Comparison of ENCODE assay signal across 11 cellular contexts in the genomic region with DNA sequence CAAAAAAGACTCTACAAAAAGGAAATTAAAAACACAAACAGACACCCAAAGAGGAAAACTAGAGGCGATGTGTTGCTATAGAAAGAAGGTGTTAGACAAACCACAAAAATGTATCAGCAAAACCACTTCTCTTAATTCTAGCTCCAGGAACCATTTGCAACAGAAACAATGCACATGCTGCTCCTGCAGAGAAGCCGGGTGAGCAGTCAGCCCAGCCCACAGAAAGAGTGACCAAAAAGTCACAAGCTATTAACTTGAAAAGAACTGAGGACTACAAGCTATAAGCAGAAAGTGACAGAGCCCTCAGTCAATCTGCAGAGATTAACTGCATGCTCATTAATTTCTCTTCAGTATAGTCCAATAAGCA.
DNase-seq lines count a peak whose midpoint lies in the region; ATAC-seq lines count a peak whose summit lies in the region.
"Had no signal": no experiment of that assay in that cellular context is flagged by ENCODE, and none has a peak within 500 bp of the region (broad histone marks: within the 10 kb centered on the region; RNA-seq: fewer than 3 reads in every experiment).

No MANE protein-coding gene starts in this region.

- no peaks in the 10 kb centered on the region for H3K9me3 Mint-ChIP-seq in activated CD4-positive, alpha-beta memory T cell treated with anti-CD3 and anti-CD28 coated beads, Interleukin-2, amount 10 ng/mL, durations not matched to agents 7 days and 5 days
- H3K9me3 Mint-ChIP-seq: type B pancreatic cell had no signal

- peaks cover 3% of the 10 kb centered on the region for H3K4me1 Mint-ChIP-seq in activated CD4-positive, alpha-beta memory T cell treated with anti-CD3 and anti-CD28 coated beads, Interleukin-2, amount 10 ng/mL, durations not matched to agents 7 days and 5 days

- no peak overlapping the region for H3K27ac Mint-ChIP-seq in activated CD4-positive, alpha-beta memory T cell treated with anti-CD3 and anti-CD28 coated beads, Interleukin-2, amount 10 ng/mL, durations not matched to agents 7 days and 5 days
- H3K27ac Mint-ChIP-seq: type B pancreatic cell had no signal

- H3K36me3 Mint-ChIP-seq in activated CD4-positive, alpha-beta memory T cell treated with anti-CD3 and anti-CD28 coated beads, Interleukin-2, amount 10 ng/mL, durations not matched to agents 7 days and 5 days (ENCODE audit: low read depth), result no peaks in the 10 kb centered on the region
- H3K36me3 Mint-ChIP-seq: type B pancreatic cell had no signal

- no peak overlapping the region for H3K4me3 Mint-ChIP-seq in activated CD4-positive, alpha-beta memory T cell treated with anti-CD3 and anti-CD28 coated beads, Interleukin-2, amount 10 ng/mL, durations not matched to agents 7 days and 5 days
- H3K4me3 Mint-ChIP-seq: type B pancreatic cell had no signal

- CTCF ChIA-PET in activated CD4-positive, alpha-beta memory T cell treated with anti-CD3 and anti-CD28 coated beads, Interleukin-2, amount 10 ng/mL, durations not matched to agents 7 days and 5 days (lab: Charles Lee), result interaction anchor here (0.7 kb wide), 1 partner anchor 42 kb away, joined by 3 read pairs; no protein-coding TSS in a partner anchor

- POLR2A ChIA-PET in activated CD4-positive, alpha-beta memory T cell treated with anti-CD3 and anti-CD28 coated beads, Interleukin-2, amount 10 ng/mL, durations not matched to agents 7 days and 5 days (lab: Charles Lee), result no interaction called here

- DNase-seq in SIG-M5 (lab: John Stamatoyannopoulos, UW), result peak; percentile 14
- no peak for DNase-seq in activated CD4-positive, alpha-beta memory T cell treated with anti-CD3 and anti-CD28 coated beads, Interleukin-2, amount 10 ng/mL, durations not matched to agents 7 days and 5 days
- no peak for DNase-seq in GM03348 (ENCODE audit: low spot score)
- no peak for DNase-seq in NCI-H187 treated with DMSO at 0.1 percent for 48 hours (lab: John Stamatoyannopoulos, UW)
- DNase-seq in NCI-H524 treated with DMSO at 0.1 percent for 48 hours (lab: John Stamatoyannopoulos, UW), result no peak
- DNase-seq: activated naive CD4-positive, alpha-beta T cell; DMS79 treated with DMSO at 0.1 percent for 48 hours had no signal

- peak; percentile 74 for ATAC-seq in GM18502 (IDR thresholded peaks at IDR 0.05; ENCODE audit: poor library complexity, unreplicated experiment)
- ATAC-seq in GM21423 (IDR thresholded peaks at IDR 0.05; ENCODE audit: unreplicated experiment), result peak; percentile 78
- ATAC-seq in HG03196 (IDR thresholded peaks at IDR 0.05; ENCODE audit: unreplicated experiment), result peak; percentile 82

- H3K27me3 Mint-ChIP-seq in activated CD4-positive, alpha-beta memory T cell treated with anti-CD3 and anti-CD28 coated beads, Interleukin-2, amount 10 ng/mL, durations not matched to agents 7 days and 5 days, result no peaks in the 10 kb centered on the region
- H3K27me3 Mint-ChIP-seq: type B pancreatic cell had no signal
